In the genomic region with DNA sequence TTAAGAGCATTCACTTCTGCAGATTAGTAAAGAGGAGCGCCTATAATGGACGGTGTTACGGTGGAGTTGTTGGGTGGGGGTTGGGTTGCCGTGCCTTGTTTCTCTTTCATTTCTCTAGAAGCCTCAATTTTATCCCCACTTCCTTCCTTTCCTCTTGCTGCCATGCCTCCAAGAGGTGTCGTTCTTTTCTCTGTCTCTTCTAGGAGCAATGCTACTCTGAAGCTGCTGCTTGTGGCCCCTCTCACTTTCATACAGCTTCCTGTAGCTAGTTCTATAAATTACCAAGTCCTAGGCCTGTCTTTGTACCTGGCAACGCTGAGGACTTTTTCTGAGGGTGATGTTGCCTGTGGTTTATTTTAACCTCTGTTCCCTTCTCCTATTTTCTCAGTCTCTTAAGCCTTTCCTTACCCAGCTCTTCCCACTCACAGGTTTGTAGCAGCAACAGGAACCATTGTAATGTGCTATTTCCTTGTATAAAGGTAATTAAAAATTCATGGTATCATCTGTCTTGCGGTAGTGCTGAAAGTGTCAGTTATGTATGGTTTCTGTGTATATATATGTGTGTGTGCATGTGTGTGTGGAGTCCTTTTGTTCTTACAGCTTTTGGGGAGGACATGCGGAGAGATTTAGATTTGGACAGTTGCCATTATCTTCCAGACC, we compare ENCODE assay signal across 8 cellular contexts. TPM values are rescaled to one million over a fixed set of nuclear protein-coding genes. Genes with fewer than 3 reads are reported as not detected.
DNase-seq lines count a peak whose midpoint lies in the region; ATAC-seq, FAIRE-seq and TF ChIP-seq lines count a peak whose summit lies in the region.

No MANE protein-coding gene starts in this region.

- H3K27me3 ChIP-seq in CD4-positive, CD25-positive, alpha-beta regulatory T cell (ENCODE audit: control insufficient read depth, insufficient read depth, low read length): no peaks in the 10 kb centered on the region

- H3K4me1 Mint-ChIP-seq in CD4-positive, CD25-positive, alpha-beta regulatory T cell: peaks cover 5 to 23% (median 15%) of the 10 kb centered on the region in 4 donors

- H3K27ac ChIP-seq in CD4-positive, CD25-positive, alpha-beta regulatory T cell (ENCODE audit: insufficient read depth, low read length, poor library complexity, severe bottlenecking): peak overlapping the region; percentile 83
- H3K27ac ChIP-seq in kidney (ENCODE audit: low read depth in 2 of 2, low read length in 2 of 2): no peak overlapping the region

- intact Hi-C loops in kidney (cut with DNase I): no loop called here

- peaks cover 24% of the 10 kb centered on the region for H3K4me1 ChIP-seq in CD4-positive, CD25-positive, alpha-beta regulatory T cell (ENCODE audit: control insufficient read depth, insufficient read depth, low read length, poor library complexity, severe bottlenecking)
- no peaks in the 10 kb centered on the region for H3K4me1 ChIP-seq in kidney (ENCODE audit: control insufficient read depth in 1 of 2, insufficient read depth in 1 of 2, low read depth in 1 of 2, low read length in 2 of 2)

- H3K9me3 ChIP-seq in CD4-positive, CD25-positive, alpha-beta regulatory T cell (ENCODE audit: control insufficient read depth in 2 of 2, low read length in 2 of 2): no peaks in the 10 kb centered on the region
- H3K9me3 ChIP-seq in kidney (ENCODE audit: control insufficient read depth in 1 of 2, low read length in 2 of 2): no peaks in the 10 kb centered on the region

- H3K36me3 Mint-ChIP-seq in CD4-positive, CD25-positive, alpha-beta regulatory T cell: no peaks in the 10 kb centered on the region

- no peaks in the 10 kb centered on the region for H3K36me3 ChIP-seq in CD4-positive, CD25-positive, alpha-beta regulatory T cell (ENCODE audit: control insufficient read depth, insufficient read depth, low read length)
- no peaks in the 10 kb centered on the region for H3K36me3 ChIP-seq in kidney (ENCODE audit: control insufficient read depth in 1 of 2, insufficient read depth in 2 of 2, low read length in 2 of 2)

- peak; percentile 18 to 89 (median 54) for DNase-seq in CD4-positive, CD25-positive, alpha-beta regulatory T cell
- no peak for DNase-seq in kidney
- DNase-seq in stimulated activated naive CD8-positive, alpha-beta T cell treated with anti-CD3 and anti-CD28 coated beads, Interleukin-15, Interleukin-2, amounts not matched to agents 100 U/mL and 50 U/mL, for 24 hours: peak; percentile 50
- no peak for DNase-seq in D721Med (ENCODE audit: insufficient read length, low spot score)
- no peak for DNase-seq in cerebellar nuclear complex (lab: John Stamatoyannopoulos, UW)

- ATAC-seq in CD4-positive, CD25-positive, alpha-beta regulatory T cell (ENCODE audit: low read depth in 2 of 2): peak; percentile 74 to 81
- ATAC-seq in GM19395 (IDR thresholded peaks at IDR 0.05; ENCODE audit: unreplicated experiment) (peak; percentile 92), HG03460 (IDR thresholded peaks at IDR 0.05; ENCODE audit: unreplicated experiment) (peak; percentile 95)
- ATAC-seq in activated CD4-positive, CD25-positive, alpha-beta regulatory T cell treated with anti-CD3 and anti-CD28 coated beads, Interleukin-2, amount 50 U/mL, for 24 hours: peak; percentile 85 to 88
- ATAC-seq in stimulated activated naive CD8-positive, alpha-beta T cell treated with anti-CD3 and anti-CD28 coated beads, Interleukin-15, Interleukin-2, amounts not matched to agents 100 U/mL and 50 U/mL, for 24 hours: peak; percentile 83

- no peak overlapping the region for H3K4me3 Mint-ChIP-seq in CD4-positive, CD25-positive, alpha-beta regulatory T cell

- no peak for FAIRE-seq in kidney (lab: Jason Lieb, UNC)
- no peak for FAIRE-seq in D721Med (lab: Jason Lieb, UNC)

- H3K9ac ChIP-seq in kidney (ENCODE audit: low read length in 2 of 2): no peak overlapping the region

- no peak for TF ChIP-seq CTCF in kidney (IDR thresholded peaks at IDR 0.05; ENCODE audit: borderline replicate concordance, extremely low read depth, insufficient read depth)
- TF ChIP-seq CTCF in D721Med (IDR thresholded peaks at IDR 0.05; ENCODE audit: insufficient read depth, missing control alignments): no peak

- H3K9me3 Mint-ChIP-seq in CD4-positive, CD25-positive, alpha-beta regulatory T cell: peaks cover 0 to 1% (median 0%) of the 10 kb centered on the region in 7 donors

- H3K4me3 ChIP-seq in CD4-positive, CD25-positive, alpha-beta regulatory T cell (ENCODE audit: low read depth, low read length): peak overlapping the region; percentile 98
- peak overlapping the region; percentile 36 to 51 for H3K4me3 ChIP-seq in kidney (ENCODE audit: low read length in 2 of 2)

- H3K27ac Mint-ChIP-seq in CD4-positive, CD25-positive, alpha-beta regulatory T cell: no peak overlapping the region

- no peaks in the 10 kb centered on the region for H3K27me3 Mint-ChIP-seq in CD4-positive, CD25-positive, alpha-beta regulatory T cell

RNA-seq across cellular contexts. Expression of a gene that starts 44.0 kb away (rescaled TPM):
- total RNA-seq in CD4-positive, CD25-positive, alpha-beta regulatory T cell: 81.7 TPM
- polyA plus RNA-seq in CD4-positive, CD25-positive, alpha-beta regulatory T cell: 10 to 100 TPM in 2 of 4 donors, 1 to 10 TPM in 2; 8.3 to 11.4 (median 10.0) TPM
- 11.9 TPM for total RNA-seq in kidney
- 2.1 TPM for polyA plus RNA-seq in kidney (ENCODE audit: insufficient read depth, low read depth, low replicate concordance)

Comparison
In these comparisons a context has a peak if more than half of its experiments do, and no peak if none do; other contexts are left out.
1. DNase-seq: peak in CD4-positive, CD25-positive, alpha-beta regulatory T cell (3 of 3) and stimulated activated naive CD8-positive, alpha-beta T cell treated with anti-CD3 and anti-CD28 coated beads, Interleukin-15, Interleukin-2, amounts not matched to agents 100 U/mL and 50 U/mL, for 24 hours (single experiment); none in kidney (single experiment), D721Med (single experiment) and cerebellar nuclear complex (0 of 2).
2. Peak in every context shown above with its lines, with median percentiles within 50 percentile points of each other: ATAC-seq.